1 cellular context compared by ENCODE assay signal in genomic region chr17:82077617-82078358, GRCh38.
TF ChIP-seq lines count a peak whose summit lies in the region.

No MANE protein-coding gene starts in this region.

TF ChIP-seq in GM12878, 131 proteins besides CTCF, POLR2A, EP300 and RAD21:
- TF ChIP-seq CEBPZ (IDR thresholded peaks at IDR 0.05; ENCODE audit: low read depth, low read length) (no peak), IRF4 (IDR thresholded peaks at IDR 0.05; ENCODE audit: low read depth, low read length) (no peak), SMARCA5 (IDR thresholded peaks at IDR 0.05) (no peak), ZBED1 (IDR thresholded peaks at IDR 0.05; ENCODE audit: borderline replicate concordance) (no peak), TCF7 (IDR thresholded peaks at IDR 0.05; ENCODE audit: borderline replicate concordance) (no peak), IKZF1 (conservative IDR thresholded peaks at IDR 0.05) (no peak), NR2F1 (conservative IDR thresholded peaks at IDR 0.05) (no peak), EZH2 (IDR thresholded peaks at IDR 0.05; ENCODE audit: borderline replicate concordance, control insufficient read depth, low read depth, low read length) (no peak), BCL11A (IDR thresholded peaks at IDR 0.05; ENCODE audit: low read depth, low read length) (no peak)
